Comparison of ENCODE assay signal across 18 cellular contexts in genomic region chr4:19807505-19807904, GRCh38.
DNase-seq lines count a peak whose midpoint lies in the region; ATAC-seq and TF ChIP-seq lines count a peak whose summit lies in the region.
"Had no signal": no experiment of that assay in that cellular context is flagged by ENCODE, and none has a peak within 500 bp of the region (broad histone marks: within the 10 kb centered on the region; RNA-seq: fewer than 3 reads in every experiment).

No MANE protein-coding gene starts in this region.

- H3K9me3 Mint-ChIP-seq in MCF 10A (ENCODE audit: unreplicated experiment): no peaks in the 10 kb centered on the region
- H3K9me3 Mint-ChIP-seq: H9 had no signal

- H3K9me3 ChIP-seq in breast epithelium (no peaks in the 10 kb centered on the region), body of pancreas (no peaks in the 10 kb centered on the region)
- H3K9me3 ChIP-seq: A549, ascending aorta, thyroid gland had no signal

- no TSS peak for BruUV-seq in MCF 10A (replicated peaks; lab: Mats Ljungman, UMichigan)

- H3K36me3 ChIP-seq in breast epithelium (no peaks in the 10 kb centered on the region), body of pancreas (replicated peaks in 1 of 2; ENCODE audit: insufficient read depth in 1 of 2, low read depth in 2 of 2) (no peaks in the 10 kb centered on the region)
- H3K36me3 ChIP-seq: ascending aorta, thyroid gland had no signal

- POLR2A ChIA-PET in MCF 10A (lab: Yijun Ruan, JAX): no interaction called here

- H3K27me3 Mint-ChIP-seq in MCF 10A (ENCODE audit: insufficient read depth, unreplicated experiment): no peaks in the 10 kb centered on the region
- H3K27me3 Mint-ChIP-seq: natural killer cell treated with Interleukin-12 subunit alpha and Interleukin-12 subunit beta and Interleukin-15 and Interleukin-18, amount 100 ng/mL, for 72 hours had no signal

- no peaks in the 10 kb centered on the region for H3K36me3 Mint-ChIP-seq in MCF 10A (ENCODE audit: insufficient read depth, unreplicated experiment)

- H3K4me3 ChIP-seq in breast epithelium (no peak overlapping the region), body of pancreas (no peak overlapping the region)
- H3K4me3 ChIP-seq: A549, ascending aorta, thyroid gland had no signal

- H3K27ac ChIP-seq in breast epithelium (no peak overlapping the region), body of pancreas (no peak overlapping the region)
- H3K27ac ChIP-seq: A549, ascending aorta, thyroid gland had no signal

- WGBS in body of pancreas, 2 donors: 12 to 21% methylated on average over 2 of the region's 2 CpGs

- TF ChIP-seq POLR2A in breast epithelium (IDR thresholded peaks at IDR 0.05) (no peak), body of pancreas (IDR thresholded peaks at IDR 0.05) (no peak)

- H3K4me1 ChIP-seq in breast epithelium (no peaks in the 10 kb centered on the region), body of pancreas (no peaks in the 10 kb centered on the region)
- H3K4me1 ChIP-seq: A549, ascending aorta had no signal

- H3K27me3 ChIP-seq in breast epithelium: no peaks in the 10 kb centered on the region
- H3K27me3 ChIP-seq in body of pancreas: no peaks in the 10 kb centered on the region
- H3K27me3 ChIP-seq: ascending aorta, thyroid gland had no signal

- no peaks in the 10 kb centered on the region for H3K4me1 Mint-ChIP-seq in MCF 10A (ENCODE audit: insufficient read depth, unreplicated experiment)
- H3K4me1 Mint-ChIP-seq: H9 had no signal

- H3K27ac Mint-ChIP-seq in MCF 10A (ENCODE audit: low read depth, unreplicated experiment): peak overlapping the region; percentile 19
- H3K27ac Mint-ChIP-seq: activated T-cell treated with anti-CD3 and anti-CD28 coated beads, Interleukin-2, amount 50 U/mL, for 72 hours; H9; natural killer cell treated with Interleukin-12 subunit alpha and Interleukin-12 subunit beta and Interleukin-15 and Interleukin-18, amount 100 ng/mL, for 72 hours had no signal

- TF ChIP-seq CTCF in MCF 10A (IDR thresholded peaks at IDR 0.05; ENCODE audit: unreplicated experiment) (no peak), breast epithelium (IDR thresholded peaks at IDR 0.05) (no peak), body of pancreas (IDR thresholded peaks at IDR 0.05) (no peak)

- H3K4me3 Mint-ChIP-seq in MCF 10A (ENCODE audit: unreplicated experiment): no peak overlapping the region
- H3K4me3 Mint-ChIP-seq: activated T-cell treated with anti-CD3 and anti-CD28 coated beads, Interleukin-2, amount 50 U/mL, for 72 hours; H9; natural killer cell treated with Interleukin-12 subunit alpha and Interleukin-12 subunit beta and Interleukin-15 and Interleukin-18, amount 100 ng/mL, for 72 hours had no signal

- DNase-seq in MCF 10A (ENCODE audit: unreplicated experiment): peak; percentile 61
- DNase-seq in breast epithelium (ENCODE audit: low spot score in 2 of 2): no peak
- DNase-seq in body of pancreas: no peak
- peak; percentile 83 for DNase-seq in iris pigment epithelial cell (ENCODE audit: low read depth)
- DNase-seq: activated CD4-positive, alpha-beta T cell treated with anti-CD3 and anti-CD28 coated beads for 1 hour; activated T-cell treated with anti-CD3 and anti-CD28 coated beads, Interleukin-2, amount 50 U/mL, for 72 hours; DMS79; H9; NCI-H1105 treated with DMSO at 0.1 percent for 48 hours; small intestine; thyroid gland had no signal

- intact Hi-C loops in MCF 10A (cut with micrococcal nuclease): no loop called here
- intact Hi-C loops in breast epithelium (cut with DNase I; ENCODE audit: low total_unique reads): no loop called here
- intact Hi-C loops in body of pancreas (cut with DNase I): no loop called here

- ATAC-seq in body of pancreas: peak; percentile 18
- no peak for ATAC-seq in GM18870 (IDR thresholded peaks at IDR 0.05; ENCODE audit: unreplicated experiment)
- no peak for ATAC-seq in HG03025 (IDR thresholded peaks at IDR 0.05; ENCODE audit: low FRiP score, unreplicated experiment)
- ATAC-seq in GM18909 (IDR thresholded peaks at IDR 0.05; ENCODE audit: poor library complexity, unreplicated experiment): no peak
- no peak for ATAC-seq in SK-N-SH treated with all-trans-retinoic acid at 6 μM for 48 hours
- ATAC-seq: A549; activated T-cell treated with anti-CD3 and anti-CD28 coated beads, Interleukin-2, amount 50 U/mL, for 72 hours; natural killer cell treated with Interleukin-12 subunit alpha and Interleukin-12 subunit beta and Interleukin-15 and Interleukin-18, amount 100 ng/mL, for 72 hours had no signal

- CTCF ChIA-PET in MCF 10A (lab: Yijun Ruan, JAX): interaction anchor here (0.6 kb wide), 1 partner anchor 364 kb away, joined by 3 read pairs; no protein-coding TSS in a partner anchor

TF ChIP-seq in SK-N-SH treated with all-trans-retinoic acid at 6 μM for 48 hours, 23 proteins besides CTCF, POLR2A, EP300 and RAD21:
- TF ChIP-seq ISL1 (CRISPR knock-in tag; IDR thresholded peaks at IDR 0.05): no peak
- no peak for TF ChIP-seq GLIS3 (CRISPR knock-in tag; IDR thresholded peaks at IDR 0.05)
- no peak for TF ChIP-seq ZNF565 (CRISPR knock-in tag; conservative IDR thresholded peaks at IDR 0.05; ENCODE audit: low read depth)
- no peak for TF ChIP-seq OSR1 (CRISPR knock-in tag; IDR thresholded peaks at IDR 0.05)
- TF ChIP-seq TCF4 (CRISPR knock-in tag; IDR thresholded peaks at IDR 0.05; ENCODE audit: borderline replicate concordance): no peak
- no peak for TF ChIP-seq ESRRG (CRISPR knock-in tag; IDR thresholded peaks at IDR 0.05)
- TF ChIP-seq ZC3H10 (CRISPR knock-in tag; IDR thresholded peaks at IDR 0.05): no peak
- TF ChIP-seq TSHZ2 (CRISPR knock-in tag; IDR thresholded peaks at IDR 0.05): no peak
- TF ChIP-seq SNAI2 (CRISPR knock-in tag; IDR thresholded peaks at IDR 0.05): no peak
- TF ChIP-seq CSDC2 (CRISPR knock-in tag; IDR thresholded peaks at IDR 0.05): no peak
- TF ChIP-seq ARNTL (CRISPR knock-in tag; IDR thresholded peaks at IDR 0.05; ENCODE audit: borderline replicate concordance, low read depth): no peak
- no peak for TF ChIP-seq ZNF8 (CRISPR knock-in tag; IDR thresholded peaks at IDR 0.05)
- TF ChIP-seq BACH2 (CRISPR knock-in tag; IDR thresholded peaks at IDR 0.05; ENCODE audit: borderline replicate concordance): no peak
- no peak for TF ChIP-seq PATZ1 (CRISPR knock-in tag; IDR thresholded peaks at IDR 0.05; ENCODE audit: borderline replicate concordance)
- TF ChIP-seq CREB5 (CRISPR knock-in tag; IDR thresholded peaks at IDR 0.05; ENCODE audit: low read depth): no peak
- no peak for TF ChIP-seq TOX (CRISPR knock-in tag; IDR thresholded peaks at IDR 0.05; ENCODE audit: borderline replicate concordance)
- TF ChIP-seq PPARA (CRISPR knock-in tag; IDR thresholded peaks at IDR 0.05; ENCODE audit: borderline replicate concordance): no peak
- TF ChIP-seq ZFP30 (CRISPR knock-in tag; IDR thresholded peaks at IDR 0.05): no peak
- no peak for TF ChIP-seq ZFP3 (CRISPR knock-in tag; IDR thresholded peaks at IDR 0.05)
- TF ChIP-seq RARB (CRISPR knock-in tag; IDR thresholded peaks at IDR 0.05): no peak
TF ChIP-seq in SK-N-SH treated with all-trans-retinoic acid at 6 μM for 48 hours: peak in this region for 0.

Comparison
In these comparisons a context has a peak if more than half of its experiments do, and no peak if none do; other contexts are left out.
1. DNase-seq: peak in MCF 10A (single experiment) and iris pigment epithelial cell (single experiment); none in breast epithelium (0 of 2) and body of pancreas (0 of 4).